8 cellular contexts compared by ENCODE assay signal in genomic region chr2:202237787-202238233, GRCh38. TPM values are rescaled to one million over a fixed set of nuclear protein-coding genes. Genes with fewer than 3 reads are reported as not detected.
A peak's percentile ranks its signal among the peaks of the same experiment; 100 is the strongest.
DNase-seq lines count a peak whose midpoint lies in the region; ATAC-seq, FAIRE-seq and TF ChIP-seq lines count a peak whose summit lies in the region.

No MANE protein-coding gene starts in this region.

- FAIRE-seq in bronchial epithelial cell (lab: Jason Lieb, UNC) (no peak), small intestine (lab: Jason Lieb, UNC) (no peak)

- ATAC-seq in CD4-positive, alpha-beta T cell (ENCODE audit: poor library complexity), result peak; percentile 41
- ATAC-seq in GM18907 (IDR thresholded peaks at IDR 0.05; ENCODE audit: unreplicated experiment) (peak; percentile 35), HG03097 (IDR thresholded peaks at IDR 0.05; ENCODE audit: low FRiP score, unreplicated experiment) (peak; percentile 45)

- H3K36me3 Mint-ChIP-seq in CD4-positive, alpha-beta T cell (ENCODE audit: low read depth), result peaks cover 31% of the 10 kb centered on the region

- intact Hi-C loops in CD4-positive, alpha-beta T cell (cut with DNase I, micrococcal nuclease), result loop anchor here (1.0 to 10.0 kb wide), 3 partner anchors 27 to 203 kb away; partner anchors contain the start of genes BMPR2 (in 2 of the 2), FZD7 (in 1 of the 2) and NOP58 (in 1 of the 2)

- H3K4me3 ChIP-seq in bronchial epithelial cell (ENCODE audit: low read depth, low read length), result peak overlapping the region; percentile 67
- peak overlapping the region; percentile 91 to 99 for H3K4me3 ChIP-seq in small intestine (ENCODE audit: low read depth in 1 of 2, low read length in 2 of 2)

- POLR2A ChIA-PET in CD4-positive, alpha-beta T cell (lab: Charles Lee), result interaction anchor here (1.4 to 2.5 kb wide), 2 partner anchors 29 to 34 kb away, joined by 4 to 34 read pairs; partner anchors contain the start of gene NOP58

- H3K9me3 ChIP-seq in CD4-positive, alpha-beta T cell (ENCODE audit: control insufficient read depth, low read length), result no peaks in the 10 kb centered on the region
- H3K9me3 ChIP-seq in small intestine (ENCODE audit: control insufficient read depth, low read depth), result no peaks in the 10 kb centered on the region

- peaks cover 50% of the 10 kb centered on the region for H3K4me1 Mint-ChIP-seq in CD4-positive, alpha-beta T cell (ENCODE audit: low read depth)

- DNase-seq in CD4-positive, alpha-beta T cell, result peak in 3 of 10 experiments; percentile 1 to 18 (median 2)
- DNase-seq in bronchial epithelial cell (ENCODE audit: low read depth), result peak; percentile 37
- peak; percentile 71 for DNase-seq in iris pigment epithelial cell (ENCODE audit: low read depth)
- peak; percentile 33 for DNase-seq in small intestine
- DNase-seq in NCI-H1048 (lab: John Stamatoyannopoulos, UW), result no peak

- peak overlapping the region; percentile 98 for H3K27ac Mint-ChIP-seq in CD4-positive, alpha-beta T cell

- no peak for TF ChIP-seq CTCF in CD4-positive, alpha-beta T cell (IDR thresholded peaks at IDR 0.05)
- TF ChIP-seq CTCF in bronchial epithelial cell (IDR thresholded peaks at IDR 0.05; ENCODE audit: insufficient read depth, low read length, severe bottlenecking), result no peak

- H3K4me3 Mint-ChIP-seq in CD4-positive, alpha-beta T cell, result peak overlapping the region; percentile 96

- WGBS in small intestine, 3 donors, result 1% methylated on average over 30 of the region's 30 CpGs

- CTCF ChIA-PET in CD4-positive, alpha-beta T cell (lab: Charles Lee), result interaction anchor here (1.0 kb wide), 1 partner anchor 25 kb away, joined by 3 read pairs; no protein-coding TSS in a partner anchor

- no peaks in the 10 kb centered on the region for H3K27me3 Mint-ChIP-seq in CD4-positive, alpha-beta T cell

- H3K27me3 ChIP-seq in CD4-positive, alpha-beta T cell (ENCODE audit: control insufficient read depth, insufficient read depth, low read length), result no peaks in the 10 kb centered on the region
- H3K27me3 ChIP-seq in bronchial epithelial cell (ENCODE audit: control insufficient read depth, insufficient read depth, low read length), result no peaks in the 10 kb centered on the region
- no peaks in the 10 kb centered on the region for H3K27me3 ChIP-seq in small intestine (ENCODE audit: control insufficient read depth in 2 of 2, insufficient read depth in 2 of 2, low read length in 2 of 2)

- H3K36me3 ChIP-seq in bronchial epithelial cell (ENCODE audit: control insufficient read depth, insufficient read depth, low read length) (no peaks in the 10 kb centered on the region), small intestine (ENCODE audit: control insufficient read depth in 2 of 2, insufficient read depth in 2 of 2, low read length in 2 of 2) (peaks cover 0 to 2% of the 10 kb centered on the region in 2 donors)

- H3K9me3 Mint-ChIP-seq in CD4-positive, alpha-beta T cell, result no peaks in the 10 kb centered on the region

- no peaks in the 10 kb centered on the region for H3K4me1 ChIP-seq in small intestine (ENCODE audit: control insufficient read depth in 2 of 2, insufficient read depth in 1 of 2, low read depth in 1 of 2, low read length in 1 of 2)

- H3K27ac ChIP-seq in CD4-positive, alpha-beta T cell (ENCODE audit: low read depth, low read length), result peak overlapping the region; percentile 81
- peak overlapping the region; percentile 53 to 93 for H3K27ac ChIP-seq in small intestine (ENCODE audit: low read depth in 1 of 2, low read length in 1 of 2)

TF ChIP-seq in PFSK-1, 5 proteins besides CTCF, POLR2A, EP300 and RAD21:
- peak; percentile 35; the same call in 1 of the 2 replicates for TF ChIP-seq TAF1 (IDR thresholded peaks at IDR 0.05; ENCODE audit: borderline replicate concordance, insufficient read depth, low read length)
- TF ChIP-seq SIN3A (IDR thresholded peaks at IDR 0.05; ENCODE audit: borderline replicate concordance, insufficient read depth, low read length), result no peak

RNA-seq across cellular contexts. Expression of gene SUMO1, which starts 0.6 kb away (rescaled TPM):
- total RNA-seq in CD4-positive, alpha-beta T cell, result 10 to 100 TPM; 72.1 to 72.9 TPM
- 40.9 TPM for polyA plus RNA-seq in PFSK-1 (2012; ENCODE audit: insufficient read length, low read depth)
- 97.7 and 108 TPM in 2 replicates for total RNA-seq in bronchial epithelial cell
- polyA plus RNA-seq in small intestine, result 100 to 1,000 TPM in 2 of 3 donors, 10 to 100 TPM in 1; 93.6 to 156 (median 116) TPM

RNA-seq across cellular contexts. Expression of gene NOP58, which starts 27.8 kb away (rescaled TPM):
- 100 to 1,000 TPM; 280 to 288 TPM for total RNA-seq in CD4-positive, alpha-beta T cell
- 64.6 TPM for polyA plus RNA-seq in PFSK-1 (2012; ENCODE audit: insufficient read length, low read depth)
- 59.3 and 79.5 TPM in 2 replicates for total RNA-seq in bronchial epithelial cell
- polyA plus RNA-seq in small intestine, result 10 to 100 TPM; 32.4 to 70.8 (median 42.2) TPM
